ENCODE assay signal across 8 cellular contexts in genomic region chr12:26097046-26097878, GRCh38. TPM values are rescaled to one million over a fixed set of nuclear protein-coding genes. Genes with fewer than 3 reads are reported as not detected.
A peak's percentile ranks its signal among the peaks of the same experiment; 100 is the strongest.
DNase-seq lines count a peak whose midpoint lies in the region; ATAC-seq and TF ChIP-seq lines count a peak whose summit lies in the region.

No MANE protein-coding gene starts in this region.

- intact Hi-C loops in activated CD4-positive, alpha-beta T cell treated with anti-CD3 and anti-CD28 coated beads, Interleukin-2, amount 10 ng/mL, durations not matched to agents 24 days and 14 days (cut with micrococcal nuclease): loop anchor here (1.0 to 5.0 kb wide), 3 partner anchors 554 to 790 kb away; no protein-coding TSS in a partner anchor

- DNase-seq in activated gamma-delta T cell treated with Interleukin-2 at 50 U/mL for 16 hours (peak; percentile 40), activated gamma-delta T cell (lab: John Stamatoyannopoulos, UW) (no peak), NCI-H526 (lab: John Stamatoyannopoulos, UW) (peak; percentile 68 to 87), dermis microvascular lymphatic vessel endothelial cell (ENCODE audit: low read depth in 2 of 2) (peak; percentile 39 to 77), lung (ENCODE audit: low spot score) (peak; percentile 70)
- peak; percentile 85 for DNase-seq in activated CD4-positive, alpha-beta T cell treated with anti-CD3 and anti-CD28 coated beads, Interleukin-2, amount 10 ng/mL, durations not matched to agents 24 days and 14 days
- DNase-seq in stimulated activated CD8-positive, alpha-beta memory T cell treated with anti-CD3 and anti-CD28 coated beads, Interleukin-4, amount 100 ng/mL, for 4 hours (ENCODE audit: low read depth in 2 of 2, low spot score in 1 of 2): peak; percentile 15 to 29

- H3K9me3 Mint-ChIP-seq in activated CD4-positive, alpha-beta T cell treated with anti-CD3 and anti-CD28 coated beads, Interleukin-2, amount 10 ng/mL, durations not matched to agents 24 days and 14 days: no peaks in the 10 kb centered on the region

- WGBS in lung, 2 donors: 15% methylated on average over 6 of the region's 6 CpGs

- peak; percentile 89 for TF ChIP-seq CTCF in lung (IDR thresholded peaks at IDR 0.05; ENCODE audit: control extremely low read depth, extremely low read depth)

- no peaks in the 10 kb centered on the region for H3K27me3 ChIP-seq in lung (ENCODE audit: control insufficient read depth, insufficient read depth)

- H3K4me1 ChIP-seq in lung (ENCODE audit: control insufficient read depth in 2 of 2, insufficient read depth in 2 of 2, low read length in 2 of 2): no peaks in the 10 kb centered on the region

- H3K4me3 ChIP-seq in lung: no peak overlapping the region

- no peaks in the 10 kb centered on the region for H3K36me3 Mint-ChIP-seq in activated CD4-positive, alpha-beta T cell treated with anti-CD3 and anti-CD28 coated beads, Interleukin-2, amount 10 ng/mL, durations not matched to agents 24 days and 14 days (ENCODE audit: low read depth)

- no peaks in the 10 kb centered on the region for H3K4me1 Mint-ChIP-seq in activated CD4-positive, alpha-beta T cell treated with anti-CD3 and anti-CD28 coated beads, Interleukin-2, amount 10 ng/mL, durations not matched to agents 24 days and 14 days

- H3K27ac Mint-ChIP-seq in activated CD4-positive, alpha-beta T cell treated with anti-CD3 and anti-CD28 coated beads, Interleukin-2, amount 10 ng/mL, durations not matched to agents 24 days and 14 days: no peak overlapping the region

- H3K27me3 Mint-ChIP-seq in activated CD4-positive, alpha-beta T cell treated with anti-CD3 and anti-CD28 coated beads, Interleukin-2, amount 10 ng/mL, durations not matched to agents 24 days and 14 days: peaks cover 33% of the 10 kb centered on the region

- no peaks in the 10 kb centered on the region for H3K36me3 ChIP-seq in lung (ENCODE audit: control insufficient read depth in 2 of 2, insufficient read depth in 2 of 2, low read length in 2 of 2)

- no peak overlapping the region for H3K4me3 Mint-ChIP-seq in activated CD4-positive, alpha-beta T cell treated with anti-CD3 and anti-CD28 coated beads, Interleukin-2, amount 10 ng/mL, durations not matched to agents 24 days and 14 days

- peak; percentile 81 for ATAC-seq in HG03280 (IDR thresholded peaks at IDR 0.05; ENCODE audit: unreplicated experiment)
- ATAC-seq in lung (ENCODE audit: insufficient read depth, low FRiP score): peak; percentile 86

- no peak overlapping the region for H3K27ac ChIP-seq in lung (ENCODE audit: low read depth in 1 of 2, low read length in 1 of 2)

- H3K9me3 ChIP-seq in lung (ENCODE audit: control insufficient read depth in 2 of 2, insufficient read depth in 1 of 2, low read length in 1 of 2): no peaks in the 10 kb centered on the region

RNA-seq across cellular contexts. Expression of gene BHLHE41, which starts 27.6 kb away (rescaled TPM):
- total RNA-seq in activated CD4-positive, alpha-beta T cell treated with anti-CD3 and anti-CD28 coated beads, Interleukin-2, amount 10 ng/mL, durations not matched to agents 24 days and 14 days: not detected in 2 replicates
- total RNA-seq in dermis microvascular lymphatic vessel endothelial cell (under 0.01 and 0.13 TPM in 2 replicates), lung (10 to 100 TPM in 1 of 2 donors, 1 to 10 TPM in 1; 1.7 to 39.0 TPM)
- 10 to 100 TPM in 1 of 2 donors, 1 to 10 TPM in 1; 2.7 to 10.7 TPM for polyA plus RNA-seq in lung
